1 cellular context compared by ENCODE assay signal in the genomic region with DNA sequence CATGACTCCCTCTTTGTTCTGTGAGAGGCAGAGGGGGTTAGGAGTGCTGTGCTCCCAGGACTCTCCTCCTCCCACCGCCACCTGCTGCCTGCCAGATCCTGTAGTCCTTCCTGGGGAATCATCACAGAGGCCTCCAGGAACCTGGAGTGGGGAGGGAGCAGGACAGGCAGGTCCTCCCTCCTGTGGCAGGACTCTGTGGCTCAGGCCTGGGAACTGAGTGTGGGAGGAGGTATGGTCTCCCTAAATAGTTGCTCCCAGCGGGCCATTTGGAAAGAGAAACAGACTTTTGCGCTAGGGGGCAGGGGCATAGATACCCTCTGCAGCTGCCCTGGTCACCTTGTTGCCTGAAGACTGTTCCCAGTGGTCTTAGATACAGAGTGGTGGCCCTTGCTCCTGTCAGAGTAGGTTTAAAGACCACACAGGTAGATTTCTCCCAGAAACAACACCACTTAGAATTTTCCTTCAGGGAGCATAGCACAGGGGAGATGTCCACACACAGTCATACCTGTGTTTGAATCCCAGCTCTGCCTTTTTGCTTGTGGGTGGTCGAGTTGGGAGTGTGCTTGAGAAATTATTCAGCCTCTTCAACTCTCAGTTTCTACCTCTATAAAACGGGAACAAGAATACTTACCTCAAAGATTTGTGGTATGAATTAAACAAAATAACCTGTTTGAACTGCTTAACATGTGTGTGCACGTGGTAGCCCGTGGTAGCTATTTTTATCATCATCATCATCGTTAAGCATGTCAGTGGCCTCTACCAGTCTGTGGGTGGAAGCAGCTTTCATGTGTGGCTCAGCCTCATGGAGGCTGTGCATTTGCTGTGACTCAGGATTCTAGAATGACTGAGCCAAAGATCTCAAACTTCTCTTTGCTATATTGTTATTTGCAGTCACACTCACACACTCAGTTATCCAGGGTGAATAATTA.
A peak's percentile ranks its signal among the peaks of the same experiment; 100 is the strongest.
TF ChIP-seq lines count a peak whose summit lies in the region.

No MANE protein-coding gene starts in this region.

TF ChIP-seq in K562, 482 proteins besides CTCF, POLR2A, EP300 and RAD21 (continued from another document and continues in another):
- TF ChIP-seq, protein P1, sequence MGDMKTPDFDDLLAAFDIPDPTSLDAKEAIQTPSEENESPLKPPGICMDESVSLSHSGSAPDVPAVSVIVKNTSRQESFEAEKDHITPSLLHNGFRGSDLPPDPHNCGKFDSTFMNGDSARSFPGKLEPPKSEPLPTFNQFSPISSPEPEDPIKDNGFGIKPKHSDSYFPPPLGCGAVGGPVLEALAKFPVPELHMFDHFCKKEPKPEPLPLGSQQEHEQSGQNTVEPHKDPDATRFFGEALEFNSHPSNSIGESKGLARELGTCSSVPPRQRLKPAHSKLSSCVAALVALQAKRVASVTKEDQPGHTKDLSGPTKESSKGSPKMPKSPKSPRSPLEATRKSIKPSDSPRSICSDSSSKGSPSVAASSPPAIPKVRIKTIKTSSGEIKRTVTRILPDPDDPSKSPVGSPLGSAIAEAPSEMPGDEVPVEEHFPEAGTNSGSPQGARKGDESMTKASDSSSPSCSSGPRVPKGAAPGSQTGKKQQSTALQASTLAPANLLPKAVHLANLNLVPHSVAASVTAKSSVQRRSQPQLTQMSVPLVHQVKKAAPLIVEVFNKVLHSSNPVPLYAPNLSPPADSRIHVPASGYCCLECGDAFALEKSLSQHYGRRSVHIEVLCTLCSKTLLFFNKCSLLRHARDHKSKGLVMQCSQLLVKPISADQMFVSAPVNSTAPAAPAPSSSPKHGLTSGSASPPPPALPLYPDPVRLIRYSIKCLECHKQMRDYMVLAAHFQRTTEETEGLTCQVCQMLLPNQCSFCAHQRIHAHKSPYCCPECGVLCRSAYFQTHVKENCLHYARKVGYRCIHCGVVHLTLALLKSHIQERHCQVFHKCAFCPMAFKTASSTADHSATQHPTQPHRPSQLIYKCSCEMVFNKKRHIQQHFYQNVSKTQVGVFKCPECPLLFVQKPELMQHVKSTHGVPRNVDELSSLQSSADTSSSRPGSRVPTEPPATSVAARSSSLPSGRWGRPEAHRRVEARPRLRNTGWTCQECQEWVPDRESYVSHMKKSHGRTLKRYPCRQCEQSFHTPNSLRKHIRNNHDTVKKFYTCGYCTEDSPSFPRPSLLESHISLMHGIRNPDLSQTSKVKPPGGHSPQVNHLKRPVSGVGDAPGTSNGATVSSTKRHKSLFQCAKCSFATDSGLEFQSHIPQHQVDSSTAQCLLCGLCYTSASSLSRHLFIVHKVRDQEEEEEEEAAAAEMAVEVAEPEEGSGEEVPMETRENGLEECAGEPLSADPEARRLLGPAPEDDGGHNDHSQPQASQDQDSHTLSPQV (IDR thresholded peaks at IDR 0.05): peak; percentile 83
- TF ChIP-seq ZNF347 (CRISPR knock-in tag; IDR thresholded peaks at IDR 0.05; ENCODE audit: low read depth) (no peak), KAT7 (CRISPR knock-in tag; IDR thresholded peaks at IDR 0.05; ENCODE audit: borderline replicate concordance) (no peak), BCOR (IDR thresholded peaks at IDR 0.05) (0 out of 2 replicates have a peak, but pooled peaks have one; percentile 27), NR1H2 (CRISPR knock-in tag; IDR thresholded peaks at IDR 0.05) (no peak), ZNF780A (CRISPR knock-in tag; IDR thresholded peaks at IDR 0.05) (no peak), CBX8 (IDR thresholded peaks at IDR 0.05; ENCODE audit: borderline replicate concordance, extremely low read depth, low read depth, low read length, poor library complexity, severe bottlenecking) (no peak), MTF1 (CRISPR knock-in tag; IDR thresholded peaks at IDR 0.05; ENCODE audit: borderline replicate concordance) (no peak), POLR2AphosphoS2 (IDR thresholded peaks at IDR 0.05; ENCODE audit: low read length) (no peak), NR2C1 (IDR thresholded peaks at IDR 0.05) (no peak), NR2C1 (tag; IDR thresholded peaks at IDR 0.05) (peak; percentile 14; the same call in 1 of the 2 replicates), ZNF316 (IDR thresholded peaks at IDR 0.05) (0 out of 2 replicates have a peak, but pooled peaks have one; percentile 18), HIVEP1 (CRISPR knock-in tag; IDR thresholded peaks at IDR 0.05) (no peak), STAG1 (CRISPR knock-in tag; IDR thresholded peaks at IDR 0.05; ENCODE audit: borderline replicate concordance) (no peak), MCM2 (IDR thresholded peaks at IDR 0.05; ENCODE audit: low read depth) (no peak), SRSF7 (optimal IDR thresholded peaks at IDR 0.05; ENCODE audit: low read depth, low read length) (no peak), TAF9B (IDR thresholded peaks at IDR 0.05; ENCODE audit: partially characterized antibody) (no peak), GABPB2 (CRISPR knock-in tag; conservative IDR thresholded peaks at IDR 0.05) (no peak), ZNF324 (CRISPR knock-in tag; IDR thresholded peaks at IDR 0.05) (peak; percentile 17; the same call in 1 of the 2 replicates), THRAP3 (IDR thresholded peaks at IDR 0.05; ENCODE audit: borderline replicate concordance) (no peak), SAFB (IDR thresholded peaks at IDR 0.05; ENCODE audit: borderline replicate concordance, low read depth, low read length) (no peak), ZC3H4 (CRISPR knock-in tag; IDR thresholded peaks at IDR 0.05; ENCODE audit: borderline replicate concordance) (no peak), ZBTB8A (IDR thresholded peaks at IDR 0.05; ENCODE audit: partially characterized antibody) (no peak), ZBTB1 (CRISPR knock-in tag; IDR thresholded peaks at IDR 0.05; ENCODE audit: borderline replicate concordance, low read depth) (no peak), MYC (IDR thresholded peaks at IDR 0.05; ENCODE audit: low read depth, low read length) (peak; percentile 62), MYC (CRISPR knock-in tag; IDR thresholded peaks at IDR 0.05; ENCODE audit: borderline replicate concordance, low read depth) (no peak), CCAR2 (IDR thresholded peaks at IDR 0.05; ENCODE audit: low read depth, low read length) (no peak), ZKSCAN3 (CRISPR knock-in tag; IDR thresholded peaks at IDR 0.05) (no peak), ZNF184 (CRISPR knock-in tag; IDR thresholded peaks at IDR 0.05) (no peak), RCOR1 (IDR thresholded peaks at IDR 0.05; ENCODE audit: borderline replicate concordance in 1 of 2, low read depth in 2 of 2, low read length in 2 of 2) (peak in 1 of 2 experiments; percentile 40; a peak in 1 of 4 replicates), FOXP4 (CRISPR knock-in tag; IDR thresholded peaks at IDR 0.05; ENCODE audit: borderline replicate concordance) (no peak), MEF2A (IDR thresholded peaks at IDR 0.05; ENCODE audit: control insufficient read depth, low read depth, low read length) (peak; percentile 67; the same call in 1 of the 2 replicates), ZNF644 (tag; IDR thresholded peaks at IDR 0.05; ENCODE audit: low read depth) (no peak), TARDBP (IDR thresholded peaks at IDR 0.05) (no peak), ETS1 (conservative IDR thresholded peaks at IDR 0.05; ENCODE audit: control insufficient read depth, low read depth, low read length) (no peak), SMARCA4 (IDR thresholded peaks at IDR 0.05) (no peak), SMAD4 (CRISPR knock-in tag; conservative IDR thresholded peaks at IDR 0.05) (peak; percentile 39), CREM (IDR thresholded peaks at IDR 0.05; ENCODE audit: low read depth) (no peak), SNAPC5 (CRISPR knock-in tag; IDR thresholded peaks at IDR 0.05) (no peak), ELF2 (CRISPR knock-in tag; IDR thresholded peaks at IDR 0.05) (no peak), L3MBTL2 (IDR thresholded peaks at IDR 0.05) (peak; percentile 70), HDAC6 (IDR thresholded peaks at IDR 0.05; ENCODE audit: low read depth, low read length) (no peak), MLX (CRISPR knock-in tag; conservative IDR thresholded peaks at IDR 0.05) (peak in 1 of 2 experiments; percentile 83; a peak in 1 of 4 replicates), NFXL1 (CRISPR knock-in tag; IDR thresholded peaks at IDR 0.05) (no peak), YBX1 (IDR thresholded peaks at IDR 0.05) (no peak), ZNF175 (CRISPR knock-in tag; IDR thresholded peaks at IDR 0.05; ENCODE audit: low read depth) (no peak), MAZ (CRISPR knock-in tag; conservative IDR thresholded peaks at IDR 0.05 in 1 of 2, IDR thresholded peaks at IDR 0.05 in 1 of 2) (0 out of 4 replicates have a peak, but pooled peaks have one; percentile 25 to 32)
- TF ChIP-seq, protein P2, sequence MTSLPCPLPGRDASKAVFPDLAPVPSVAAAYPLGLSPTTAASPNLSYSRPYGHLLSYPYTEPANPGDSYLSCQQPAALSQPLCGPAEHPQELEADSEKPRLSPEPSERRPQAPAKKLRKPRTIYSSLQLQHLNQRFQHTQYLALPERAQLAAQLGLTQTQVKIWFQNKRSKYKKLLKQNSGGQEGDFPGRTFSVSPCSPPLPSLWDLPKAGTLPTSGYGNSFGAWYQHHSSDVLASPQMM (CRISPR knock-in tag; IDR thresholded peaks at IDR 0.05): no peak
- TF ChIP-seq, protein P3, sequence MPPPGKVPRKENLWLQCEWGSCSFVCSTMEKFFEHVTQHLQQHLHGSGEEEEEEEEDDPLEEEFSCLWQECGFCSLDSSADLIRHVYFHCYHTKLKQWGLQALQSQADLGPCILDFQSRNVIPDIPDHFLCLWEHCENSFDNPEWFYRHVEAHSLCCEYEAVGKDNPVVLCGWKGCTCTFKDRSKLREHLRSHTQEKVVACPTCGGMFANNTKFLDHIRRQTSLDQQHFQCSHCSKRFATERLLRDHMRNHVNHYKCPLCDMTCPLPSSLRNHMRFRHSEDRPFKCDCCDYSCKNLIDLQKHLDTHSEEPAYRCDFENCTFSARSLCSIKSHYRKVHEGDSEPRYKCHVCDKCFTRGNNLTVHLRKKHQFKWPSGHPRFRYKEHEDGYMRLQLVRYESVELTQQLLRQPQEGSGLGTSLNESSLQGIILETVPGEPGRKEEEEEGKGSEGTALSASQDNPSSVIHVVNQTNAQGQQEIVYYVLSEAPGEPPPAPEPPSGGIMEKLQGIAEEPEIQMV (tag; conservative IDR thresholded peaks at IDR 0.05; ENCODE audit: low read depth): peak; percentile 48; the same call in 1 of the 2 replicates
- TF ChIP-seq, protein P4, sequence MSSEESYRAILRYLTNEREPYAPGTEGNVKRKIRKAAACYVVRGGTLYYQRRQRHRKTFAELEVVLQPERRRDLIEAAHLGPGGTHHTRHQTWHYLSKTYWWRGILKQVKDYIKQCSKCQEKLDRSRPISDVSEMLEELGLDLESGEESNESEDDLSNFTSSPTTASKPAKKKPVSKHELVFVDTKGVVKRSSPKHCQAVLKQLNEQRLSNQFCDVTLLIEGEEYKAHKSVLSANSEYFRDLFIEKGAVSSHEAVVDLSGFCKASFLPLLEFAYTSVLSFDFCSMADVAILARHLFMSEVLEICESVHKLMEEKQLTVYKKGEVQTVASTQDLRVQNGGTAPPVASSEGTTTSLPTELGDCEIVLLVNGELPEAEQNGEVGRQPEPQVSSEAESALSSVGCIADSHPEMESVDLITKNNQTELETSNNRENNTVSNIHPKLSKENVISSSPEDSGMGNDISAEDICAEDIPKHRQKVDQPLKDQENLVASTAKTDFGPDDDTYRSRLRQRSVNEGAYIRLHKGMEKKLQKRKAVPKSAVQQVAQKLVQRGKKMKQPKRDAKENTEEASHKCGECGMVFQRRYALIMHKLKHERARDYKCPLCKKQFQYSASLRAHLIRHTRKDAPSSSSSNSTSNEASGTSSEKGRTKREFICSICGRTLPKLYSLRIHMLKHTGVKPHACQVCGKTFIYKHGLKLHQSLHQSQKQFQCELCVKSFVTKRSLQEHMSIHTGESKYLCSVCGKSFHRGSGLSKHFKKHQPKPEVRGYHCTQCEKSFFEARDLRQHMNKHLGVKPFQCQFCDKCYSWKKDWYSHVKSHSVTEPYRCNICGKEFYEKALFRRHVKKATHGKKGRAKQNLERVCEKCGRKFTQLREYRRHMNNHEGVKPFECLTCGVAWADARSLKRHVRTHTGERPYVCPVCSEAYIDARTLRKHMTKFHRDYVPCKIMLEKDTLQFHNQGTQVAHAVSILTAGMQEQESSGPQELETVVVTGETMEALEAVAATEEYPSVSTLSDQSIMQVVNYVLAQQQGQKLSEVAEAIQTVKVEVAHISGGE (CRISPR knock-in tag; IDR thresholded peaks at IDR 0.05): peak in 1 of 3 experiments; percentile 19; a peak in 1 of 6 replicates
- TF ChIP-seq, protein P5, sequence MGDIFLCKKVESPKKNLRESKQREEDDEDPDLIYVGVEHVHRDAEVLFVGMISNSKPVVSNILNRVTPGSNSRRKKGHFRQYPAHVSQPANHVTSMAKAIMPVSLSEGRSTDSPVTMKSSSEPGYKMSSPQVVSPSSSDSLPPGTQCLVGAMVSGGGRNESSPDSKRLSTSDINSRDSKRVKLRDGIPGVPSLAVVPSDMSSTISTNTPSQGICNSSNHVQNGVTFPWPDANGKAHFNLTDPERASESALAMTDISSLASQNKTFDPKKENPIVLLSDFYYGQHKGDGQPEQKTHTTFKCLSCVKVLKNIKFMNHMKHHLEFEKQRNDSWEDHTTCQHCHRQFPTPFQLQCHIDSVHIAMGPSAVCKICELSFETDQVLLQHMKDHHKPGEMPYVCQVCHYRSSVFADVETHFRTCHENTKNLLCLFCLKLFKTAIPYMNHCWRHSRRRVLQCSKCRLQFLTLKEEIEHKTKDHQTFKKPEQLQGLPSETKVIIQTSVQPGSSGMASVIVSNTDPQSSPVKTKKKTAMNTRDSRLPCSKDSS (IDR thresholded peaks at IDR 0.05; ENCODE audit: low read depth, partially characterized antibody): no peak
